15 cellular contexts compared by ENCODE assay signal in genomic region chr15:64324513-64324912, GRCh38. TPM values are rescaled to one million over a fixed set of nuclear protein-coding genes. Genes with fewer than 3 reads are reported as not detected.
"Had no signal": no experiment of that assay in that cellular context is flagged by ENCODE, and none has a peak within 500 bp of the region (broad histone marks: within the 10 kb centered on the region; RNA-seq: fewer than 3 reads in every experiment).

No MANE protein-coding gene starts in this region.

- H3K4me3 ChIP-seq: dorsolateral prefrontal cortex, gastroesophageal sphincter, ovary, spleen, testis, upper lobe of left lung had no signal

- H3K27ac ChIP-seq: dorsolateral prefrontal cortex, gastroesophageal sphincter, ovary, spleen, testis, upper lobe of left lung had no signal

- ATAC-seq: gastroesophageal sphincter; left lobe of liver; sciatic nerve; stimulated activated naive CD8-positive, alpha-beta T cell treated with anti-CD3 and anti-CD28 coated beads, Interleukin-15, amount 100 ng/mL, for 72 hours had no signal

- H3K27me3 ChIP-seq: dorsolateral prefrontal cortex, gastroesophageal sphincter, ovary, spleen, testis, upper lobe of left lung had no signal

- DNase-seq: activated CD4-positive, alpha-beta T cell treated with anti-CD3 and anti-CD28 coated beads, Interleukin-2, amount 10 ng/mL, durations not matched to agents 7 days and 5 days; activated CD4-positive, CD25-positive, alpha-beta regulatory T cell; activated naive CD4-positive, alpha-beta T cell treated with anti-CD3 and anti-CD28 coated beads for 36 hours; dorsolateral prefrontal cortex; endodermal cell; naive B cell; ovary; spleen; stimulated activated naive CD8-positive, alpha-beta T cell treated with anti-CD3 and anti-CD28 coated beads, Interleukin-15, amount 100 ng/mL, for 72 hours; testis had no signal

- H3K9me3 ChIP-seq: gastroesophageal sphincter, ovary, spleen, testis, upper lobe of left lung had no signal

- FAIRE-seq: islet of Langerhans had no signal

- H3K36me3 ChIP-seq: gastroesophageal sphincter, ovary, spleen, upper lobe of left lung had no signal

- H3K4me1 ChIP-seq: gastroesophageal sphincter, spleen, testis, upper lobe of left lung had no signal

RNA-seq across cellular contexts. Expression of gene PCLAF, which starts 56.7 kb away (rescaled TPM):
- total RNA-seq: sciatic nerve had no signal
